21 cellular contexts compared by ENCODE assay signal in genomic region chr6:104050455-104050854, GRCh38.
"Had no signal": no experiment of that assay in that cellular context is flagged by ENCODE, and none has a peak within 500 bp of the region (broad histone marks: within the 10 kb centered on the region; RNA-seq: fewer than 3 reads in every experiment).

No MANE protein-coding gene starts in this region.

- ATAC-seq: activated CD4-positive, alpha-beta T cell treated with anti-CD3 and anti-CD28 coated beads for 36 hours; activated CD8-positive, alpha-beta T cell treated with anti-CD3 and anti-CD28 coated beads for 36 hours; activated T-cell treated with anti-CD3 and anti-CD28 coated beads, Interleukin-2, amount 50 U/mL, for 72 hours; Panc1 had no signal

- H3K4me1 ChIP-seq: adrenal gland had no signal

- H3K9me3 ChIP-seq: adrenal gland had no signal

- H3K4me3 ChIP-seq: adrenal gland had no signal

- H3K36me3 ChIP-seq: adrenal gland had no signal

- H3K27ac ChIP-seq: adrenal gland had no signal

- DNase-seq: activated CD4-positive, alpha-beta T cell treated with anti-CD3 and anti-CD28 coated beads for 36 hours; activated CD8-positive, alpha-beta memory T cell treated with anti-CD3 and anti-CD28 coated beads, Interleukin-2, amount 50 U/mL, for 4 hours; activated CD8-positive, alpha-beta T cell treated with anti-CD3 and anti-CD28 coated beads for 36 hours; activated naive CD4-positive, alpha-beta T cell treated with anti-CD3 and anti-CD28 coated beads, Interleukin-2, amount 50 U/mL, for 16 hours; activated naive CD8-positive, alpha-beta T cell treated with anti-CD3 and anti-CD28 coated beads, Interleukin-2, amount 10 ng/mL, durations not matched to agents 7 days and 5 days; activated T-cell treated with anti-CD3 and anti-CD28 coated beads, Interleukin-2, amount 50 U/mL, for 72 hours; adrenal gland; anterior cingulate cortex; cerebellar nuclear complex; Karpas-422; NCI-H1048; NCI-H146; NCI-H187 treated with DMSO at 0.1 percent for 48 hours; NCI-H2081 treated with DMSO at 0.1 percent for 48 hours; NCI-H2171 treated with DMSO at 0.1 percent for 48 hours; NCI-H226; NCI-H526; NCI-H82; SHP77 treated with DMSO at 0.1 percent for 48 hours; T-helper 9 cell had no signal

- H3K27me3 ChIP-seq: adrenal gland had no signal
